1 cellular context compared by ENCODE assay signal in genomic region chr9:131275332-131276106, GRCh38.
TF ChIP-seq lines count a peak whose summit lies in the region.

No MANE protein-coding gene starts in this region.

TF ChIP-seq in H1, 55 proteins besides CTCF, POLR2A, EP300 and RAD21:
- TF ChIP-seq CHD7 (IDR thresholded peaks at IDR 0.05; ENCODE audit: insufficient replicate concordance, low read length) = no peak
- TF ChIP-seq GABPA (IDR thresholded peaks at IDR 0.05; ENCODE audit: borderline replicate concordance, insufficient read depth, low read length) = peak; percentile 55; the same call in 1 of the 2 replicates
- TF ChIP-seq HDAC6 (IDR thresholded peaks at IDR 0.05; ENCODE audit: low read depth, low read length) = no peak
- TF ChIP-seq KDM1A (IDR thresholded peaks at IDR 0.05; ENCODE audit: borderline replicate concordance, low read length) = no peak
- no peak for TF ChIP-seq BRCA1 (IDR thresholded peaks at IDR 0.05; ENCODE audit: low read depth, low read length)
- no peak for TF ChIP-seq CBX8 (IDR thresholded peaks at IDR 0.05; ENCODE audit: borderline replicate concordance, low read depth, low read length)
- peak; percentile 41; the same call in 1 of the 2 replicates for TF ChIP-seq YY1 (IDR thresholded peaks at IDR 0.05; ENCODE audit: low read depth, low read length)
- no peak for TF ChIP-seq SIRT6 (IDR thresholded peaks at IDR 0.05; ENCODE audit: low read length)
- TF ChIP-seq ZNF274 (IDR thresholded peaks at IDR 0.05; ENCODE audit: borderline replicate concordance, extremely low read depth, low read length) = no peak
- TF ChIP-seq SUZ12 (IDR thresholded peaks at IDR 0.05; ENCODE audit: low read length) = no peak
- no peak for TF ChIP-seq SAP30 (IDR thresholded peaks at IDR 0.05; ENCODE audit: insufficient read depth, insufficient replicate concordance, low read length)
- TF ChIP-seq POU5F1 (IDR thresholded peaks at IDR 0.05; ENCODE audit: low read depth, low read length) = no peak
